ENCODE assay signal across 28 cellular contexts in genomic region chr11:126413843-126414405, GRCh38. TPM values are rescaled to one million over a fixed set of nuclear protein-coding genes. Genes with fewer than 3 reads are reported as not detected.
DNase-seq lines count a peak whose midpoint lies in the region; ATAC-seq, FAIRE-seq and TF ChIP-seq lines count a peak whose summit lies in the region.
"Had no signal": no experiment of that assay in that cellular context is flagged by ENCODE, and none has a peak within 500 bp of the region (broad histone marks: within the 10 kb centered on the region; RNA-seq: fewer than 3 reads in every experiment).

No MANE protein-coding gene starts in this region.

- CTCF ChIA-PET in MCF 10A (lab: Yijun Ruan, JAX), result interaction anchor here (0.8 to 0.9 kb wide), 2 partner anchors 67 to 104 kb away, joined by 3 to 5 read pairs; no protein-coding TSS in a partner anchor

- H3K27ac ChIP-seq in breast epithelium (peak overlapping the region; percentile 2 to 90), gastroesophageal sphincter (peak overlapping the region in 3 of 4 donors; percentile 86 to 89 (median 88)), skin epidermis (peak overlapping the region in 16 of 21 experiments; percentile 45 to 91 (median 80)), upper lobe of right lung (peak overlapping the region; percentile 62), pancreas (no peak overlapping the region)
- H3K27ac ChIP-seq: 22Rv1, WERI-Rb-1 had no signal

- BruUV-seq in MCF 10A (replicated peaks; lab: Mats Ljungman, UMichigan), result no TSS peak

- no peak for FAIRE-seq in pancreas (lab: Jason Lieb, UNC)

- POLR2A ChIA-PET in MCF 10A (lab: Yijun Ruan, JAX), result interaction anchor here (0.6 kb wide), 1 partner anchor 17 kb away, joined by 3 read pairs; no protein-coding TSS in a partner anchor

- in situ Hi-C loops in ACHN (cut with HindIII; ENCODE audit: low pct_ligation_motif_present, low pct_unique_long_range_greater_than_20kb, low sequenced_read_pairs), result no loop called here

- H3K9me3 ChIP-seq in breast epithelium (no peaks in the 10 kb centered on the region), gastroesophageal sphincter (no peaks in the 10 kb centered on the region), upper lobe of right lung (no peaks in the 10 kb centered on the region), pancreas (no peaks in the 10 kb centered on the region)
- H3K9me3 ChIP-seq: HAP-1 had no signal

- peaks cover 16 to 23% of the 10 kb centered on the region in 2 donors for H3K4me1 ChIP-seq in breast epithelium
- peaks cover 12 to 75% (median 26%) of the 10 kb centered on the region in 3 donors for H3K4me1 ChIP-seq in gastroesophageal sphincter
- H3K4me1 ChIP-seq in upper lobe of right lung, result peaks cover 43% of the 10 kb centered on the region
- H3K4me1 ChIP-seq in pancreas, result peaks cover 0 to 16% (median 12%) of the 10 kb centered on the region in 3 donors
- H3K4me1 ChIP-seq: HAP-1 had no signal

- intact Hi-C loops in breast epithelium (cut with DNase I; ENCODE audit: low total_unique reads) (no loop called here), MCF 10A (cut with micrococcal nuclease) (no loop called here), upper lobe of right lung (cut with DNase I) (no loop called here), pancreas (cut with DNase I) (no loop called here)

- WGBS in gastroesophageal sphincter (ENCODE audit: low coverage in 1 of 2), 2 donors, result no CpG with 5 or more reads among the region's 9 CpGs
- WGBS in pancreas, 2 donors, result 82 to 83% methylated on average over 9 of the region's 9 CpGs

- no peaks in the 10 kb centered on the region for H3K4me1 Mint-ChIP-seq in MCF 10A (ENCODE audit: insufficient read depth, unreplicated experiment)

- H3K36me3 ChIP-seq in breast epithelium, result no peaks in the 10 kb centered on the region
- peaks cover 0 to 40% of the 10 kb centered on the region in 2 donors for H3K36me3 ChIP-seq in gastroesophageal sphincter
- H3K36me3 ChIP-seq in upper lobe of right lung, result peaks cover 10% of the 10 kb centered on the region
- H3K36me3 ChIP-seq in pancreas, result no peaks in the 10 kb centered on the region

- TF ChIP-seq EP300 in gastroesophageal sphincter (IDR thresholded peaks at IDR 0.05), result no peak

- H3K4me3 Mint-ChIP-seq in MCF 10A (ENCODE audit: unreplicated experiment), result no peak overlapping the region
- H3K4me3 Mint-ChIP-seq: activated CD4-positive, alpha-beta T cell treated with anti-CD3 and anti-CD28 coated beads, Interleukin-2, amount 10 ng/mL, durations not matched to agents 7 days and 5 days; brain; immature natural killer cell; stimulated activated naive CD8-positive, alpha-beta T cell treated with anti-CD3 and anti-CD28 coated beads, Interleukin-15, Interleukin-2, amounts not matched to agents 100 ng/mL and 50 ng/mL, for 24 hours; T-helper 2 cell treated with Interferon-gamma antibody and Interleukin-4, amounts not matched to agents 5 μg/mL and 100 μg/mL, for 36 hours had no signal

- DNase-seq in breast epithelium (ENCODE audit: low spot score in 2 of 2), result no peak
- no peak for DNase-seq in MCF 10A (ENCODE audit: unreplicated experiment)
- DNase-seq in upper lobe of right lung, result no peak
- no peak for DNase-seq in pancreas
- no peak for DNase-seq in ACHN
- DNase-seq in NCI-H524 treated with DMSO at 0.1 percent for 48 hours (lab: John Stamatoyannopoulos, UW), result no peak
- DNase-seq: activated CD4-positive, alpha-beta T cell treated with anti-CD3 and anti-CD28 coated beads, Interleukin-2, amount 10 ng/mL, durations not matched to agents 7 days and 5 days; activated CD8-positive, alpha-beta memory T cell treated with anti-CD3 and anti-CD28 coated beads, Interleukin-2, amount 50 U/mL, for 48 hours; AML-193; dermis blood vessel endothelial cell; DMS53; GF-D8; immature natural killer cell; mammary epithelial cell; NCI-H1417 treated with DMSO at 0.1 percent for 48 hours; NCI-H69; RPMI8226; stimulated activated CD4-positive, alpha-beta T cell treated with anti-CD3 and anti-CD28 coated beads, Interleukin-12 subunit alpha, Interleukin-12 subunit beta, amount 100 ng/mL, for 4 hours; stimulated activated CD4-positive, alpha-beta T cell treated with anti-CD3 and anti-CD28 coated beads, Interleukin-4, amount 100 ng/mL, for 4 hours; WERI-Rb-1 had no signal

- no peaks in the 10 kb centered on the region for H3K27me3 Mint-ChIP-seq in MCF 10A (ENCODE audit: insufficient read depth, unreplicated experiment)
- H3K27me3 Mint-ChIP-seq: brain had no signal

- peaks cover 27% of the 10 kb centered on the region for H3K36me3 Mint-ChIP-seq in MCF 10A (ENCODE audit: insufficient read depth, unreplicated experiment)

- H3K9me3 Mint-ChIP-seq in MCF 10A (ENCODE audit: unreplicated experiment), result no peaks in the 10 kb centered on the region
- H3K9me3 Mint-ChIP-seq: activated CD4-positive, alpha-beta T cell treated with anti-CD3 and anti-CD28 coated beads, Interleukin-2, amount 10 ng/mL, durations not matched to agents 7 days and 5 days; stimulated activated naive CD8-positive, alpha-beta T cell treated with anti-CD3 and anti-CD28 coated beads, Interleukin-15, Interleukin-2, amounts not matched to agents 100 ng/mL and 50 ng/mL, for 24 hours; T-helper 2 cell treated with Interferon-gamma antibody and Interleukin-4, amounts not matched to agents 5 μg/mL and 100 μg/mL, for 36 hours had no signal

- no peak for TF ChIP-seq CTCF in breast epithelium (IDR thresholded peaks at IDR 0.05)
- TF ChIP-seq CTCF in MCF 10A (IDR thresholded peaks at IDR 0.05; ENCODE audit: unreplicated experiment), result no peak
- TF ChIP-seq CTCF in gastroesophageal sphincter (IDR thresholded peaks at IDR 0.05), result no peak
- TF ChIP-seq CTCF in upper lobe of right lung (IDR thresholded peaks at IDR 0.05), result no peak
- no peak for TF ChIP-seq CTCF in pancreas (IDR thresholded peaks at IDR 0.05)

- TF ChIP-seq POLR2A in breast epithelium (IDR thresholded peaks at IDR 0.05) (no peak), gastroesophageal sphincter (IDR thresholded peaks at IDR 0.05) (no peak)

- no peak for ATAC-seq in gastroesophageal sphincter
- no peak for ATAC-seq in upper lobe of right lung
- ATAC-seq in pancreas, result no peak
- ATAC-seq: SK-N-SH treated with all-trans-retinoic acid at 6 μM for 48 hours had no signal

- H3K27me3 ChIP-seq in breast epithelium (no peaks in the 10 kb centered on the region), gastroesophageal sphincter (no peaks in the 10 kb centered on the region), upper lobe of right lung (no peaks in the 10 kb centered on the region), pancreas (no peaks in the 10 kb centered on the region)

- H3K4me3 ChIP-seq in breast epithelium (no peak overlapping the region), gastroesophageal sphincter (no peak overlapping the region), skin epidermis (no peak overlapping the region), upper lobe of right lung (no peak overlapping the region), pancreas (no peak overlapping the region)
- H3K4me3 ChIP-seq: HAP-1 had no signal

- H3K27ac Mint-ChIP-seq in MCF 10A (ENCODE audit: low read depth, unreplicated experiment), result no peak overlapping the region
- H3K27ac Mint-ChIP-seq: activated CD4-positive, alpha-beta T cell treated with anti-CD3 and anti-CD28 coated beads, Interleukin-2, amount 10 ng/mL, durations not matched to agents 7 days and 5 days; immature natural killer cell; stimulated activated naive CD8-positive, alpha-beta T cell treated with anti-CD3 and anti-CD28 coated beads, Interleukin-15, Interleukin-2, amounts not matched to agents 100 ng/mL and 50 ng/mL, for 24 hours; T-helper 2 cell treated with Interferon-gamma antibody and Interleukin-4, amounts not matched to agents 5 μg/mL and 100 μg/mL, for 36 hours had no signal

RNA-seq across cellular contexts. Expression of gene ST3GAL4, which starts 58.4 kb away (rescaled TPM):
- total RNA-seq in breast epithelium (10 to 100 TPM; 17.6 to 36.2 (median 32.8) TPM), MCF 10A (2022) (12.3 and 15.3 TPM in 2 replicates), gastroesophageal sphincter (10 to 100 TPM; 42.1 to 56.2 (median 47.2) TPM), upper lobe of right lung (39.2 TPM), pancreas (10 to 100 TPM in 2 of 6 donors, 1 to 10 TPM in 4; 2.6 to 10.5 (median 9.4) TPM)
- polyA plus RNA-seq in pancreas, result 10 to 100 TPM in 1 of 2 donors, 1 to 10 TPM in 1; 5.7 to 12.9 TPM

Comparison
In these comparisons a context has a peak if more than half of its experiments do, and no peak if none do; other contexts are left out.
1. H3K27ac ChIP-seq: peak in breast epithelium (2 of 2), gastroesophageal sphincter (3 of 4), skin epidermis (16 of 21) and upper lobe of right lung (single experiment); none in pancreas (0 of 4).